ENCODE assay signal across 8 cellular contexts in genomic region chr17:76681222-76682137, GRCh38. TPM values are rescaled to one million over a fixed set of nuclear protein-coding genes. Genes with fewer than 3 reads are reported as not detected.
DNase-seq lines count a peak whose midpoint lies in the region; ATAC-seq and TF ChIP-seq lines count a peak whose summit lies in the region.

No MANE protein-coding gene starts in this region.

- H3K4me3 ChIP-seq in left lung, result no peak overlapping the region

- H3K9me3 ChIP-seq in left lung, result no peaks in the 10 kb centered on the region

- peaks cover 0 to 7% of the 10 kb centered on the region in 2 donors for H3K4me1 ChIP-seq in left lung

- intact Hi-C loops in left lung (cut with DNase I), result no loop called here

- H3K27ac ChIP-seq in caudate nucleus (ENCODE audit: low read depth, low read length) (peak overlapping the region; percentile 50), left lung (no peak overlapping the region)

- H3K36me3 ChIP-seq in left lung, result peaks cover 0 to 15% of the 10 kb centered on the region in 2 donors

- DNase-seq in NCI-H1105 treated with DMSO at 0.1 percent for 48 hours (lab: John Stamatoyannopoulos, UW), result peak; percentile 47
- DNase-seq in NCI-H1105 (lab: John Stamatoyannopoulos, UW), result no peak
- DNase-seq in NCI-H2227 (lab: John Stamatoyannopoulos, UW; ENCODE audit: unreplicated experiment), result peak; percentile 83
- DNase-seq in caudate nucleus (lab: John Stamatoyannopoulos, UW), result peak in 48 of 61 donors; percentile 24 to 81 (median 44)
- DNase-seq in left lung, result peak; percentile 52 to 75
- DNase-seq in stimulated activated CD4-positive, alpha-beta T cell treated with anti-CD3 and anti-CD28 coated beads, Interleukin-2, amount 100 ng/mL, for 48 hours, result peak; percentile 65 to 67

- no peaks in the 10 kb centered on the region for H3K27me3 ChIP-seq in left lung

- peak; percentile 38 to 60 for ATAC-seq in activated CD4-positive, CD25-positive, alpha-beta regulatory T cell treated with anti-CD3 and anti-CD28 coated beads, Interleukin-2, amount 50 U/mL, for 24 hours
- peak; percentile 81 for ATAC-seq in left lung
- no peak for ATAC-seq in GM18517 (IDR thresholded peaks at IDR 0.05; ENCODE audit: unreplicated experiment)

- peak; percentile 57 to 76 for TF ChIP-seq CTCF in left lung (IDR thresholded peaks at IDR 0.05)

RNA-seq across cellular contexts. Expression of gene MXRA7, which starts 29.3 kb away (rescaled TPM):
- total RNA-seq in left lung, result 100 to 1,000 TPM in 1 of 2 donors, 10 to 100 TPM in 1; 83.2 to 211 TPM

RNA-seq across cellular contexts. Expression of gene ST6GALNAC1, which starts 37.9 kb away (rescaled TPM):
- 10 to 100 TPM; 21.0 to 46.0 TPM for total RNA-seq in left lung

RNA-seq across cellular contexts. Expression of gene JMJD6, which starts 44.9 kb away (rescaled TPM):
- 10 to 100 TPM; 23.5 to 35.9 TPM for total RNA-seq in left lung

RNA-seq across cellular contexts. Expression of gene METTL23, which starts 45.2 kb away (rescaled TPM):
- 10 to 100 TPM; 30.6 to 33.5 TPM for total RNA-seq in left lung

RNA-seq across cellular contexts. Expression of gene SRSF2, which starts 55.7 kb away (rescaled TPM):
- total RNA-seq in left lung, result 100 to 1,000 TPM; 114 to 174 TPM
